ENCODE assay signal across 17 cellular contexts in genomic region chr4:22203436-22204011, GRCh38.
"Had no signal": no experiment of that assay in that cellular context is flagged by ENCODE, and none has a peak within 500 bp of the region (broad histone marks: within the 10 kb centered on the region; RNA-seq: fewer than 3 reads in every experiment).

No MANE protein-coding gene starts in this region.

- DNase-seq: activated CD4-positive, alpha-beta T cell treated with anti-CD3 and anti-CD28 coated beads for 4 hours; activated CD8-positive, alpha-beta T cell treated with anti-CD3 and anti-CD28 coated beads for 36 hours; activated effector memory CD4-positive, alpha-beta T cell treated with anti-CD3 and anti-CD28 coated beads, Interleukin-2, amount 50 U/mL, for 16 hours; activated T-cell treated with anti-CD3 and anti-CD28 coated beads, Interleukin-2, amount 50 U/mL, for 4 hours; caudate nucleus; colonic mucosa; naive B cell; pancreas; stimulated activated CD4-positive, alpha-beta T cell treated with anti-CD3 and anti-CD28 coated beads, Interleukin-2, amount 100 ng/mL, for 48 hours; T-helper 2 cell; thyroid gland had no signal

- H3K9me3 ChIP-seq: colonic mucosa, esophagus muscularis mucosa, gastroesophageal sphincter, pancreas, thyroid gland had no signal

- ATAC-seq: activated CD8-positive, alpha-beta T cell treated with anti-CD3 and anti-CD28 coated beads for 36 hours; activated naive CD4-positive, alpha-beta T cell treated with anti-CD3 and anti-CD28 coated beads, Interleukin-2, amount 50 U/mL, for 72 hours; activated T-cell treated with anti-CD3 and anti-CD28 coated beads, Interleukin-2, amount 50 U/mL, for 4 hours; gastroesophageal sphincter; left lobe of liver; pancreas; stimulated activated memory B cell treated with anti-CD40 and anti-IgM and Interleukin-4, amounts not matched to agents 10 μg/mL and 1 μg/mL and 100 μg/mL, for 72 hours; WTC11 had no signal

- H3K27me3 ChIP-seq: colonic mucosa, esophagus muscularis mucosa, gastroesophageal sphincter, pancreas, thyroid gland had no signal

- H3K27ac ChIP-seq: colonic mucosa, esophagus muscularis mucosa, gastroesophageal sphincter, pancreas, thyroid gland had no signal

- H3K36me3 ChIP-seq: colonic mucosa, esophagus muscularis mucosa, gastroesophageal sphincter, pancreas, thyroid gland had no signal

- H3K4me3 ChIP-seq: colonic mucosa, esophagus muscularis mucosa, gastroesophageal sphincter, pancreas, thyroid gland had no signal

- H3K4me1 ChIP-seq: esophagus muscularis mucosa, gastroesophageal sphincter, pancreas, thyroid gland had no signal
